20 cellular contexts compared by ENCODE assay signal in genomic region chr2:216960926-216961325, GRCh38.
"Had no signal": no experiment of that assay in that cellular context is flagged by ENCODE, and none has a peak within 500 bp of the region (broad histone marks: within the 10 kb centered on the region; RNA-seq: fewer than 3 reads in every experiment).

No MANE protein-coding gene starts in this region.

- H3K27me3 ChIP-seq: adrenal gland, colonic mucosa, pancreas, right atrium auricular region, tibial nerve had no signal

- H3K4me1 ChIP-seq: adrenal gland, colonic mucosa, pancreas, psoas muscle, right atrium auricular region, tibial nerve had no signal

- H3K27ac ChIP-seq: adrenal gland, colonic mucosa, dorsolateral prefrontal cortex, pancreas, psoas muscle, right atrium auricular region, tibial nerve had no signal

- H3K9me3 ChIP-seq: adrenal gland, colonic mucosa, pancreas, psoas muscle, tibial nerve had no signal

- ATAC-seq: effector memory CD8-positive, alpha-beta T cell; esophagus mucosa; left lobe of liver; naive thymus-derived CD8-positive, alpha-beta T cell; pancreas; stimulated activated naive CD8-positive, alpha-beta T cell treated with anti-CD3 and anti-CD28 coated beads, Interleukin-15, amount 100 ng/mL, for 72 hours; WTC11 had no signal

- H3K4me3 ChIP-seq: adrenal gland, colonic mucosa, dorsolateral prefrontal cortex, lung, pancreas, psoas muscle, right atrium auricular region, tibial nerve had no signal

- DNase-seq: activated T-cell treated with anti-CD3 and anti-CD28 coated beads, Interleukin-2, amount 50 U/mL, for 1 hour; adrenal gland; colonic mucosa; dorsolateral prefrontal cortex; effector memory CD8-positive, alpha-beta T cell; foreskin melanocyte; immature natural killer cell; naive thymus-derived CD8-positive, alpha-beta T cell; pancreas; psoas muscle; stimulated activated CD4-positive, alpha-beta T cell treated with anti-CD3 and anti-CD28 coated beads, Interleukin-12 subunit alpha, Interleukin-12 subunit beta, amount 100 ng/mL, for 4 hours; stimulated activated CD4-positive, alpha-beta T cell treated with anti-CD3 and anti-CD28 coated beads, Interleukin-4, amount 100 ng/mL, for 4 hours; stimulated activated naive CD8-positive, alpha-beta T cell treated with anti-CD3 and anti-CD28 coated beads, Interleukin-15, amount 100 ng/mL, for 72 hours; T1000 had no signal

- H3K36me3 ChIP-seq: adrenal gland, colonic mucosa, pancreas, right atrium auricular region, tibial nerve had no signal
